Comparison of ENCODE assay signal across 8 cellular contexts in the genomic region with DNA sequence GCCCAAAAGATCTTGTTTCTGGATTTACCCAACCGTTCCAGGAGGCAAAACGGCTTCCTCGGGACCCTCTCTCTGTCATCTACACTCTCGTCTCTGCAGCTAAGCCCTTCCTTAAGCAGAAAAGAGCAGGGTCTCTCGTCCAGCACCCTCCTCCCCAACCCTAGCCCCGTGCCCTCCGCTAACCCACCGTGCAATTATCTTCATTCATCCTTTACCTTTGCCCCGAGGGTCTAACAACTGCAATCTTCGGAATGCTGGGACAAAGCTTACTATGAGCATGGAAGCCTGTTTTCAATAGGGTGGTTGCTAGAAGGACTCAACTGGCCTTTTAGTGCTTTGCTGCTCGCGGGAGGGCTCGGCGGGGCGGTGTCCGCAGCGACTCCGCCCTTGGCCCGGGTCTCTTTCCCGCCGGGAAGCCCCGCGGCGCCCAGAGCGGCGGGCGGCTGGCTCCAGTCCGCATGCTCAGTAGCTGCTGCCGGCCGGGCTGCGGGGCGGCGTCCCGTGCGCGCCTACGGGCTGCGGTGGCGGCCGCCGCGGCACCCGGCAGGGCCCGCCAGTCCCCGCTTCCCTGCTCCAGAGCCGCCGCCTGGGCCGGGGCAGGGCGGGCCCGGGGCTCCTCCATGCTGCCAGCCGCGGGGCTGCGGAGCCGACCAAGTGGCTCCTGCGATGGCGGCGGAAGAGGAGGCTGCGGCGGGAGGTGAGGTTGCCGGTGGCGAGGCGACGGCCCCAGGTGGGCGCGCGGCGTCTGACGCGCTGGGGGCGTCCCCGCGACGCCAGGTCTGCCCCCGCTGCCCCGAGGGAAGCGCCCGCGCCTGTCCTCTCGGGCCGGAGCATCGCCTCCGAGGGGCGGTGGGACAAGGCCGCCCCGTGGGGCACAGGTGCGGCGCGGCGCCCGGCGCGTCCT. TPM values are rescaled to one million over a fixed set of nuclear protein-coding genes. Genes with fewer than 3 reads are reported as not detected.
DNase-seq lines count a peak whose midpoint lies in the region; ATAC-seq and TF ChIP-seq lines count a peak whose summit lies in the region.

A gene with protein sequence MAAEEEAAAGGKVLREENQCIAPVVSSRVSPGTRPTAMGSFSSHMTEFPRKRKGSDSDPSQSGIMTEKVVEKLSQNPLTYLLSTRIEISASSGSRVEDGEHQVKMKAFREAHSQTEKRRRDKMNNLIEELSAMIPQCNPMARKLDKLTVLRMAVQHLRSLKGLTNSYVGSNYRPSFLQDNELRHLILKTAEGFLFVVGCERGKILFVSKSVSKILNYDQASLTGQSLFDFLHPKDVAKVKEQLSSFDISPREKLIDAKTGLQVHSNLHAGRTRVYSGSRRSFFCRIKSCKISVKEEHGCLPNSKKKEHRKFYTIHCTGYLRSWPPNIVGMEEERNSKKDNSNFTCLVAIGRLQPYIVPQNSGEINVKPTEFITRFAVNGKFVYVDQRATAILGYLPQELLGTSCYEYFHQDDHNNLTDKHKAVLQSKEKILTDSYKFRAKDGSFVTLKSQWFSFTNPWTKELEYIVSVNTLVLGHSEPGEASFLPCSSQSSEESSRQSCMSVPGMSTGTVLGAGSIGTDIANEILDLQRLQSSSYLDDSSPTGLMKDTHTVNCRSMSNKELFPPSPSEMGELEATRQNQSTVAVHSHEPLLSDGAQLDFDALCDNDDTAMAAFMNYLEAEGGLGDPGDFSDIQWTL (plus strand): TSS at position 430 of the 904 bp plus-strand sequence. CDS start 237 bp downstream, at position 667.

- H3K36me3 ChIP-seq in ES-I3 (ENCODE audit: insufficient read depth, low read length), result no peaks in the 10 kb centered on the region
- no peaks in the 10 kb centered on the region for H3K36me3 ChIP-seq in KMS-11 (ENCODE audit: insufficient read depth)
- H3K36me3 ChIP-seq in body of pancreas (replicated peaks in 1 of 2; ENCODE audit: insufficient read depth in 1 of 2, low read depth in 2 of 2), result peaks cover 0 to under 1% of the 10 kb centered on the region in 2 donors

- peak within 1 kb of the TSS; percentile 81 to 97 (median 88) for H3K4me3 Mint-ChIP-seq in T-cell

- ATAC-seq in GM21737 (IDR thresholded peaks at IDR 0.05; ENCODE audit: unreplicated experiment) (peak; percentile 45), T-cell (replicated peaks in 1 of 4) (peak; percentile 55 to 74 (median 70)), body of pancreas (peak; percentile 56)

- peaks cover 37 to 46% of the 10 kb centered on the region in 2 donors for H3K27me3 Mint-ChIP-seq in T-cell

- intact Hi-C loops in body of pancreas (cut with DNase I), result no loop called here

- H4K20me1 ChIP-seq in KMS-11 (ENCODE audit: insufficient read depth), result no peaks in the 10 kb centered on the region

- H3K9me3 Mint-ChIP-seq in T-cell, result no peaks in the 10 kb centered on the region

- DNase-seq in T-cell (peak in 22 of 34 experiments; percentile 1 to 26 (median 8)), body of pancreas (peak; percentile 36 to 64 (median 44)), iPS-NIHi11 (ENCODE audit: low spot score) (peak; percentile 91), inferior parietal cortex (ENCODE audit: extremely low spot score) (no peak)
- peak; percentile 5 to 36 for DNase-seq in stimulated activated CD4-positive, alpha-beta T cell treated with anti-CD3 and anti-CD28 coated beads, Interleukin-12 subunit alpha, Interleukin-12 subunit beta, amount 100 ng/mL, for 24 hours (ENCODE audit: low read depth in 2 of 2)

- H3K27me3 ChIP-seq in KMS-11 (ENCODE audit: insufficient read depth, low read depth), result no peaks in the 10 kb centered on the region; the same call in 1 of the 2 replicates
- H3K27me3 ChIP-seq in body of pancreas, result peaks cover 0 to 3% of the 10 kb centered on the region in 2 donors

- H3K9me3 ChIP-seq in ES-I3 (ENCODE audit: control insufficient read depth, insufficient read depth, low read length), result no peaks in the 10 kb centered on the region
- H3K9me3 ChIP-seq in body of pancreas, result no peaks in the 10 kb centered on the region

- H3K4me1 ChIP-seq in ES-I3 (ENCODE audit: insufficient read depth, low read length), result peaks cover 10% of the 10 kb centered on the region
- H3K4me1 ChIP-seq in KMS-11 (ENCODE audit: low read depth, poor library complexity, severe bottlenecking), result peaks cover 22% of the 10 kb centered on the region
- H3K4me1 ChIP-seq in body of pancreas, result peaks cover 42% of the 10 kb centered on the region

- H3K4me3 ChIP-seq in KMS-11 (IDR thresholded peaks at IDR 0.05; ENCODE audit: insufficient read depth, low read depth, low read length) (no peak within 1 kb of the TSS), body of pancreas (peak within 1 kb of the TSS; percentile 38 to 72)

- no peaks in the 10 kb centered on the region; the same call in 1 of the 2 replicates for H3K79me2 ChIP-seq in KMS-11 (ENCODE audit: insufficient read depth, low read depth)

- no peak for TF ChIP-seq CTCF in KMS-11 (conservative IDR thresholded peaks at IDR 0.05; ENCODE audit: low read depth, low read length)
- TF ChIP-seq CTCF in body of pancreas (IDR thresholded peaks at IDR 0.05), result no peak

- no peak within 1 kb of the TSS for H3K27ac Mint-ChIP-seq in T-cell

- peak within 1 kb of the TSS; percentile 90 for H2AFZ ChIP-seq in KMS-11 (ENCODE audit: low read depth)

- no peak for TF ChIP-seq POLR2A in body of pancreas (IDR thresholded peaks at IDR 0.05)

- 3 to 9% methylated on average over 25 to 89 of the region's 92 CpGs for WGBS in body of pancreas, 2 donors

- H3K4me1 Mint-ChIP-seq in T-cell, result peaks cover 13 to 24% (median 17%) of the 10 kb centered on the region in 3 donors

- CTCF ChIA-PET in T-cell (lab: Charles Lee), result no interaction called here

- peak within 1 kb of the TSS; percentile 82 for H3K4me2 ChIP-seq in KMS-11

- POLR2A ChIA-PET in T-cell (lab: Charles Lee), result no interaction called here

- H3K27ac ChIP-seq in KMS-11 (no peak within 1 kb of the TSS), body of pancreas (peak within 1 kb of the TSS in 3 of 4 donors; percentile 6 to 47 (median 12))

- H3K36me3 Mint-ChIP-seq in T-cell, result peaks cover 4% of the 10 kb centered on the region

- H3K9ac ChIP-seq in ES-I3 (ENCODE audit: low read depth, low read length) (peak within 1 kb of the TSS; percentile 84), KMS-11 (peak within 1 kb of the TSS; percentile 56)

RNA-seq across cellular contexts. Expression of the gene that starts here (rescaled TPM):
- 1 to 10 TPM in 1 of 5 donors, under 1 TPM in 4; 0.28 to 1.2 (median 0.70) TPM for total RNA-seq in T-cell
- 1 to 10 TPM; 2.6 to 4.3 TPM for total RNA-seq in body of pancreas
